ENCODE assay signal across 13 cellular contexts in the genomic region with DNA sequence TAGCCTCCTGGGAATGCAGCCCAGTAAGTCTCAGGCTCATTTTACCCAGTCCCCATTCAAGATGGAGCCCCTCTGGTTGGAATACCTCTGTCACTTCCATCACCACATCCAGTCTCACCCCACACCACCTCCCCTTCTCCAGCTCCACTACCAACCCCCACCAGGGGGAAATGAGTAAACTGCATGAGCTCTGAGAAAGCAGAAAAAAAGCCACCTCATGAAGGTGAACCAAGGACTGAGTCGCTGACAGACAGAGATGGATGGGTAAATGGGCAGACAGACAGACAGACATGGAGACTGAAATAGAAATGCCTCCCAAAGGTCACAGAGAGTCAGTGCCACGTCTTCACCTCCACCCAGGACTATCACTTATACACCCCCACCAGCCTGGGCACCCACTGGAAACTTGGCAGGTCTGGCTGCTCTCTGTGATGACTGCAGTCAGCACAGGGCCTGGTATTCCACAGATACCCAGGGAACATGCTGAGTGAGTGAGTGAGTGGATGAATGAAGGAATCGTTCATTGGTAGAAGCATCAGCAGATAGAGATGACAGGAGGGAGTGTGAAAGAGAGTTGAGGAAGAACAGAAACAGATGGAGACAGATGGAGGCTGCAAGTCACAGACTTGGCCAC. TPM values are rescaled to one million over a fixed set of nuclear protein-coding genes. Genes with fewer than 3 reads are reported as not detected.
DNase-seq lines count a peak whose midpoint lies in the region; ATAC-seq and TF ChIP-seq lines count a peak whose summit lies in the region.
"Had no signal": no experiment of that assay in that cellular context is flagged by ENCODE, and none has a peak within 500 bp of the region (broad histone marks: within the 10 kb centered on the region; RNA-seq: fewer than 3 reads in every experiment).

No MANE protein-coding gene starts in this region.

- DNase-seq in CD4-positive, alpha-beta memory T cell = no peak
- DNase-seq in HT1080 (ENCODE audit: low read depth) = peak; percentile 67
- no peak for DNase-seq in effector CD4-positive, alpha-beta T cell
- DNase-seq: NCI-H1048, NCI-H510A, retina had no signal

- ATAC-seq in HG02623 (IDR thresholded peaks at IDR 0.05; ENCODE audit: unreplicated experiment) = no peak
- ATAC-seq in HG02840 (IDR thresholded peaks at IDR 0.05; ENCODE audit: low FRiP score, unreplicated experiment) = no peak

- peaks cover 35 to 65% (median 51%) of the 10 kb centered on the region in 4 donors for H3K4me1 Mint-ChIP-seq in CD4-positive, alpha-beta memory T cell
- H3K4me1 Mint-ChIP-seq in brain (peaks cover 57% of the 10 kb centered on the region), nephron (peaks cover 56% of the 10 kb centered on the region)

- no peaks in the 10 kb centered on the region for H3K9me3 ChIP-seq in CD4-positive, alpha-beta memory T cell (ENCODE audit: control insufficient read depth in 1 of 2, low read length in 2 of 2)
- H3K9me3 ChIP-seq: breast epithelium had no signal

- CTCF ChIA-PET in CD4-positive, alpha-beta memory T cell (lab: Charles Lee; ENCODE audit: partially characterized antibody) = interaction anchor here (1.1 to 1.4 kb wide), 3 partner anchors 9 to 36 kb away, joined by 3 to 5 read pairs (median 4); no protein-coding TSS in a partner anchor

- peak overlapping the region in 4 of 8 donors; percentile 9 to 46 (median 29) for H3K4me3 Mint-ChIP-seq in CD4-positive, alpha-beta memory T cell
- H3K4me3 Mint-ChIP-seq in brain (peak overlapping the region; percentile 9 to 73 (median 48)), nephron (peak overlapping the region; percentile 22 to 60 (median 47))

- POLR2A ChIA-PET in CD4-positive, alpha-beta memory T cell (lab: Charles Lee; ENCODE audit: partially characterized antibody) = interaction anchor here (0.6 to 1.9 kb wide), 3 partner anchors 9 to 33 kb away, joined by 3 to 7 read pairs (median 4); no protein-coding TSS in a partner anchor

- no peaks in the 10 kb centered on the region for H3K27me3 Mint-ChIP-seq in CD4-positive, alpha-beta memory T cell
- H3K27me3 Mint-ChIP-seq in brain (peaks cover 13% of the 10 kb centered on the region), nephron (ENCODE audit: low read depth) (peaks cover 7% of the 10 kb centered on the region)

- intact Hi-C loops in CD4-positive, alpha-beta memory T cell (cut with micrococcal nuclease) = no loop called here

- peak overlapping the region; percentile 53 for H3K27ac ChIP-seq in CD4-positive, alpha-beta memory T cell (ENCODE audit: low read depth, low read length)

- no peaks in the 10 kb centered on the region for H3K27me3 ChIP-seq in CD4-positive, alpha-beta memory T cell (ENCODE audit: insufficient read depth, low read length)
- H3K27me3 ChIP-seq: breast epithelium had no signal

- peak overlapping the region; percentile 61 to 93 (median 78) for H3K27ac Mint-ChIP-seq in CD4-positive, alpha-beta memory T cell
- peak overlapping the region; percentile 73 to 98 (median 90) for H3K27ac Mint-ChIP-seq in brain
- peak overlapping the region; percentile 87 to 91 (median 89) for H3K27ac Mint-ChIP-seq in nephron

- no peaks in the 10 kb centered on the region for H3K36me3 ChIP-seq in CD4-positive, alpha-beta memory T cell (ENCODE audit: insufficient read depth, low read length)
- H3K36me3 ChIP-seq: breast epithelium had no signal

- H3K36me3 Mint-ChIP-seq in CD4-positive, alpha-beta memory T cell = peaks cover 22 to 27% of the 10 kb centered on the region in 2 donors
- H3K36me3 Mint-ChIP-seq in brain = peaks cover 25% of the 10 kb centered on the region
- peaks cover 21% of the 10 kb centered on the region for H3K36me3 Mint-ChIP-seq in nephron (ENCODE audit: low read depth)

- H3K9me3 Mint-ChIP-seq in CD4-positive, alpha-beta memory T cell = peaks cover 0 to 9% (median under 1%) of the 10 kb centered on the region in 8 donors
- peaks cover 4 to 14% (median 10%) of the 10 kb centered on the region in 5 experiments for H3K9me3 Mint-ChIP-seq in brain
- H3K9me3 Mint-ChIP-seq in nephron = peaks cover 8% of the 10 kb centered on the region

- H3K4me1 ChIP-seq in CD4-positive, alpha-beta memory T cell (ENCODE audit: insufficient read depth, low read length) = peaks cover 62% of the 10 kb centered on the region

- no peak overlapping the region for H3K4me3 ChIP-seq in CD4-positive, alpha-beta memory T cell (ENCODE audit: low read length in 2 of 2)

- TF ChIP-seq CTCF in brain (conservative IDR thresholded peaks at IDR 0.05) (no peak), nephron (IDR thresholded peaks at IDR 0.05; ENCODE audit: unreplicated experiment in 3 of 3) (no peak)

RNA-seq across cellular contexts. Expression of a gene that starts 4.9 kb away (rescaled TPM):
- 1 to 10 TPM; 1.6 to 2.1 TPM for total RNA-seq in CD4-positive, alpha-beta memory T cell
- 10 to 100 TPM in 1 of 2 donors, 1 to 10 TPM in 1; 6.4 to 13.1 TPM for polyA plus RNA-seq in CD4-positive, alpha-beta memory T cell
- total RNA-seq in HT1080 (2014; rRNA removed; shearing (Covaris generic)) = 51.8 and 67.5 TPM in 2 replicates
- 51.4 and 57.1 TPM in 2 replicates for polyA plus RNA-seq in HT1080 (2015; cell fraction: cytosol; rRNA removed)
- polyA plus RNA-seq in HT1080 (2015; cell fraction: nucleus; rRNA removed) = 50.3 and 62.8 TPM in 2 replicates
- polyA plus RNA-seq in brain (ENCODE audit: insufficient read depth, low read depth, low replicate concordance) = 6.0 TPM

RNA-seq across cellular contexts. Expression of a gene that starts 48.0 kb away (rescaled TPM):
- not detected for total RNA-seq in CD4-positive, alpha-beta memory T cell
- not detected for polyA plus RNA-seq in CD4-positive, alpha-beta memory T cell
- total RNA-seq in HT1080 (2014; rRNA removed; shearing (Covaris generic)) = not detected in 2 replicates
- polyA plus RNA-seq in HT1080 (2015; cell fraction: cytosol; rRNA removed) = not detected in 2 replicates
- polyA plus RNA-seq in HT1080 (2015; cell fraction: nucleus; rRNA removed) = not detected in 2 replicates
- not detected for polyA plus RNA-seq in brain (ENCODE audit: insufficient read depth, low read depth, low replicate concordance)
- total RNA-seq: breast epithelium, esophagus mucosa, mucosa of gallbladder had no signal

Comparison
In these comparisons a context has a peak if more than half of its experiments do, and no peak if none do; other contexts are left out.
1. RNA of a gene that starts 4.9 kb away (total RNA-seq): 51.8 to 67.5 TPM in HT1080; 1.6 to 2.1 TPM in CD4-positive, alpha-beta memory T cell; every median in the first group is over 10 times any median in the second.
2. Peak in every context shown above with its lines, with median percentiles within 50 percentile points of each other: H3K27ac Mint-ChIP-seq.